In the genomic region with DNA sequence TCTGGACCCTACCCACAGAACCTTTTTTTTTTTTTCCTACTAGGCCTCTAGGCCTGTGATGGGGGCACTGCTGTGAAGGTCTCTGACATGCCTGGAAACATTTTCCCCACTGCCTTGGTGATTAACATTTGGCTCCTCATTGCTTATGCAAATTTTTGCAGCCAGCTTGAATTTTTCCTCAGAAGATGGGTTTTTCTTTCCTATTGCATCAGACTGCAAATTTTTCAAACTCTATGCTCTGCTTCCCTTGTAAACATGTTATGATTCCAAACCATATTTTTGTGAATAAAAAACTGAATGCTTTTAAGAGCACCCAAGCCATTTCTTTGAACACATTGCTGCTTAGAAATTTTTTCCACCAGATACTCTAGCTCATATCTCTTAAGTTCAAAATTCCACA, we compare ENCODE assay signal across 20 cellular contexts. TPM values are rescaled to one million over a fixed set of nuclear protein-coding genes. Genes with fewer than 3 reads are reported as not detected.
DNase-seq lines count a peak whose midpoint lies in the region; ATAC-seq, FAIRE-seq and TF ChIP-seq lines count a peak whose summit lies in the region.
"Had no signal": no experiment of that assay in that cellular context is flagged by ENCODE, and none has a peak within 500 bp of the region (broad histone marks: within the 10 kb centered on the region; RNA-seq: fewer than 3 reads in every experiment).

No MANE protein-coding gene starts in this region.

- H3K79me1 ChIP-seq in IMR-90 (ENCODE audit: low read depth in 1 of 2, low read length in 2 of 2) = no peaks in the 10 kb centered on the region

- intact Hi-C loops in IMR-90 (cut with micrococcal nuclease) = no loop called here
- intact Hi-C loops in pancreas (cut with DNase I) = no loop called here

- H3K27me3 ChIP-seq in IMR-90 (ENCODE audit: control insufficient read depth, insufficient read depth, low read length) (no peaks in the 10 kb centered on the region), pancreas (no peaks in the 10 kb centered on the region)
- H3K27me3 ChIP-seq: BLaER1 treated with 17β-estradiol and CSF1 and Interleukin-3, amounts not matched to agents 10 nM and 100 nM had no signal

- no peak overlapping the region for H3K14ac ChIP-seq in IMR-90 (replicated peaks; ENCODE audit: low read depth, low read length)

- DNase-seq in IMR-90 = no peak
- DNase-seq in choroid plexus epithelial cell (ENCODE audit: low read depth) = peak; percentile 24
- peak; percentile 39 for DNase-seq in fibroblast of the aortic adventitia (ENCODE audit: low read depth)
- DNase-seq in occipital lobe (lab: John Stamatoyannopoulos, UW) = no peak
- DNase-seq in NCI-H2081 treated with DMSO at 0.1 percent for 48 hours (lab: John Stamatoyannopoulos, UW) = no peak
- DNase-seq in pancreas = no peak
- DNase-seq: ACHN; Calu3; CD8-positive, alpha-beta T cell; DMS79 treated with DMSO at 0.1 percent for 48 hours; GF-D8; GOT3; H7; HFFc6 had no signal

- H3K36me3 ChIP-seq in IMR-90 (ENCODE audit: control insufficient read depth, insufficient read depth, low read length) (no peaks in the 10 kb centered on the region), pancreas (no peaks in the 10 kb centered on the region)
- H3K36me3 ChIP-seq: BLaER1 treated with 17β-estradiol and CSF1 and Interleukin-3, amounts not matched to agents 10 nM and 100 nM had no signal

- no peak overlapping the region for H4K5ac ChIP-seq in IMR-90 (ENCODE audit: low read depth, low read length)

- no peak overlapping the region for H3K23ac ChIP-seq in IMR-90 (ENCODE audit: low read depth, low read length)

- POLR2A ChIA-PET in IMR-90 (lab: Charles Lee; ENCODE audit: unreplicated experiment) = no interaction called here

- H2AK5ac ChIP-seq in IMR-90 (ENCODE audit: low read depth, low read length) = no peak overlapping the region

- no peak overlapping the region for H3K4me3 ChIP-seq in IMR-90 (ENCODE audit: insufficient read depth, low read depth, low read length)
- H3K4me3 ChIP-seq in choroid plexus epithelial cell (ENCODE audit: low read depth, low read length) = no peak overlapping the region
- no peak overlapping the region for H3K4me3 ChIP-seq in fibroblast of the aortic adventitia (ENCODE audit: low read depth, low read length)
- H3K4me3 ChIP-seq in pancreas = no peak overlapping the region
- H3K4me3 ChIP-seq: BLaER1 treated with 17β-estradiol and CSF1 and Interleukin-3, amounts not matched to agents 10 nM and 100 nM had no signal

- no peak overlapping the region for H3K56ac ChIP-seq in IMR-90 (ENCODE audit: extremely low read depth, insufficient read depth, low read length)

- H2BK20ac ChIP-seq in IMR-90 (ENCODE audit: low read depth, low read length) = no peak overlapping the region

- H3K9ac ChIP-seq in IMR-90 (ENCODE audit: low read depth, low read length) = no peak overlapping the region
- H3K9ac ChIP-seq: BLaER1 treated with 17β-estradiol and CSF1 and Interleukin-3, amounts not matched to agents 10 nM and 100 nM had no signal

- H3K9me1 ChIP-seq in IMR-90 (ENCODE audit: insufficient read depth, low read length) = no peaks in the 10 kb centered on the region

- H3K4ac ChIP-seq in IMR-90 (ENCODE audit: low read depth, low read length) = no peak overlapping the region

- in situ Hi-C loops in IMR-90 (cut with MboI; ENCODE audit: low sequenced_read_pairs) = no loop called here

- H3K9me3 ChIP-seq in IMR-90 (ENCODE audit: control insufficient read depth, insufficient read depth, low read length) (no peaks in the 10 kb centered on the region), pancreas (no peaks in the 10 kb centered on the region)
- H3K9me3 ChIP-seq: BLaER1 treated with 17β-estradiol and CSF1 and Interleukin-3, amounts not matched to agents 10 nM and 100 nM had no signal

- dilution Hi-C loops in IMR-90 (cut with HindIII; ENCODE audit: low sequenced_read_pairs, unreplicated experiment) = no loop called here

- FAIRE-seq in pancreas (lab: Jason Lieb, UNC) = no peak
- FAIRE-seq: A204.1 had no signal

- no peak overlapping the region for H2AFZ ChIP-seq in IMR-90 (replicated peaks; ENCODE audit: low read length, poor library complexity)

- H3K4me2 ChIP-seq in IMR-90 (ENCODE audit: low read depth, low read length) = no peak overlapping the region
- H3K4me2 ChIP-seq: BLaER1 treated with 17β-estradiol and CSF1 and Interleukin-3, amounts not matched to agents 10 nM and 100 nM had no signal

- TF ChIP-seq POLR2A in IMR-90 (IDR thresholded peaks at IDR 0.05; ENCODE audit: low read depth, low read length) = no peak

- BruUV-seq in IMR-90 (replicated peaks; lab: Mats Ljungman, UMichigan) = no TSS peak

- H4K91ac ChIP-seq in IMR-90 (ENCODE audit: insufficient read depth, low read depth, low read length) = no peak overlapping the region; the same call in 1 of the 2 replicates

- TF ChIP-seq CTCF in IMR-90 (conservative IDR thresholded peaks at IDR 0.05; ENCODE audit: low read depth, low read length) (no peak), choroid plexus epithelial cell (conservative IDR thresholded peaks at IDR 0.05; ENCODE audit: low read depth, low read length) (no peak), fibroblast of the aortic adventitia (IDR thresholded peaks at IDR 0.05; ENCODE audit: insufficient read depth, low read length) (no peak), pancreas (IDR thresholded peaks at IDR 0.05) (no peak)

- CTCF ChIA-PET in IMR-90 (lab: Yijun Ruan, JAX) = no interaction called here

- H2BK120ac ChIP-seq in IMR-90 (ENCODE audit: low read depth, low read length) = no peak overlapping the region

- H2BK5ac ChIP-seq in IMR-90 (ENCODE audit: low read depth, low read length, poor library complexity, severe bottlenecking) = no peak overlapping the region

- H2AK9ac ChIP-seq in IMR-90 (replicated peaks; ENCODE audit: low read depth, low read length, poor library complexity) = no peak overlapping the region

- no peak overlapping the region for H3K18ac ChIP-seq in IMR-90 (ENCODE audit: low read depth, low read length)

- no peaks in the 10 kb centered on the region for H4K20me1 ChIP-seq in IMR-90 (ENCODE audit: insufficient read depth, low read length)
- H4K20me1 ChIP-seq: BLaER1 treated with 17β-estradiol and CSF1 and Interleukin-3, amounts not matched to agents 10 nM and 100 nM had no signal

- H3K27ac ChIP-seq in IMR-90 (ENCODE audit: insufficient read depth, low read length) (peak overlapping the region; percentile 5; the same call in 1 of the 2 replicates), pancreas (no peak overlapping the region)
- H3K27ac ChIP-seq: BLaER1 treated with 17β-estradiol and CSF1 and Interleukin-3, amounts not matched to agents 10 nM and 100 nM; HL-60 had no signal

- H2BK15ac ChIP-seq in IMR-90 (ENCODE audit: low read depth, low read length) = no peak overlapping the region

- no peak overlapping the region; a peak in 1 of 4 replicates for H4K8ac ChIP-seq in IMR-90 (ENCODE audit: low read depth in 2 of 2, low read length in 2 of 2)

- peak; percentile 42; the same call in 1 of the 2 replicates for ATAC-seq in IMR-90 (ENCODE audit: low read depth)
- ATAC-seq in pancreas = no peak
- ATAC-seq: CD8-positive, alpha-beta T cell; HCT116 had no signal

- TF ChIP-seq RAD21 in IMR-90 (IDR thresholded peaks at IDR 0.05; ENCODE audit: low read length) = no peak

- no peaks in the 10 kb centered on the region; the same call in 1 of the 2 replicates for H3K4me1 ChIP-seq in IMR-90 (ENCODE audit: control insufficient read depth, insufficient read depth, low read length)
- H3K4me1 ChIP-seq in pancreas = no peaks in the 10 kb centered on the region
- H3K4me1 ChIP-seq: BLaER1 treated with 17β-estradiol and CSF1 and Interleukin-3, amounts not matched to agents 10 nM and 100 nM had no signal

TF ChIP-seq in IMR-90, 13 proteins besides CTCF, POLR2A, EP300 and RAD21:
- TF ChIP-seq CEBPB (IDR thresholded peaks at IDR 0.05; ENCODE audit: low read depth, low read length) (peak; percentile 15; the same call in 1 of the 2 replicates), CHD1 (IDR thresholded peaks at IDR 0.05; ENCODE audit: low read depth, low read length) (no peak)

RNA-seq across cellular contexts. Expression of a gene that starts 33.5 kb away (rescaled TPM):
- total RNA-seq in IMR-90 (2012; rRNA removed) = 0.83 and 0.90 TPM in 2 replicates
- polyA plus RNA-seq in IMR-90 (2012; rRNA removed) = 0.24 and 0.26 TPM in 2 replicates
- polyA plus RNA-seq in IMR-90 (2012; cell fraction: cytosol; rRNA removed) = 0.04 and 0.12 TPM in 2 replicates
- 0.05 and 0.34 TPM in 2 replicates for polyA plus RNA-seq in IMR-90 (2012; cell fraction: nucleus; rRNA removed; ENCODE audit: low replicate concordance)
- 18.7 and 34.9 TPM in 2 replicates for total RNA-seq in fibroblast of the aortic adventitia (ENCODE audit: low replicate concordance)
- 42.1 TPM for total RNA-seq in occipital lobe
- total RNA-seq in pancreas = 1 to 10 TPM in 4 of 6 donors, under 1 TPM in 2; 0.60 to 4.2 (median 1.4) TPM
- 1 to 10 TPM; 1.6 to 2.2 TPM for polyA plus RNA-seq in pancreas
- total RNA-seq: B cell; CD8-positive, alpha-beta T cell; HT1080 had no signal

Comparison
In these comparisons a context has a peak if more than half of its experiments do, and no peak if none do; other contexts are left out.
1. DNase-seq: peak in choroid plexus epithelial cell (single experiment) and fibroblast of the aortic adventitia (single experiment); none in IMR-90 (single experiment), occipital lobe (single experiment), NCI-H2081 treated with DMSO at 0.1 percent for 48 hours (single experiment) and pancreas (0 of 6).